In the genomic region with DNA sequence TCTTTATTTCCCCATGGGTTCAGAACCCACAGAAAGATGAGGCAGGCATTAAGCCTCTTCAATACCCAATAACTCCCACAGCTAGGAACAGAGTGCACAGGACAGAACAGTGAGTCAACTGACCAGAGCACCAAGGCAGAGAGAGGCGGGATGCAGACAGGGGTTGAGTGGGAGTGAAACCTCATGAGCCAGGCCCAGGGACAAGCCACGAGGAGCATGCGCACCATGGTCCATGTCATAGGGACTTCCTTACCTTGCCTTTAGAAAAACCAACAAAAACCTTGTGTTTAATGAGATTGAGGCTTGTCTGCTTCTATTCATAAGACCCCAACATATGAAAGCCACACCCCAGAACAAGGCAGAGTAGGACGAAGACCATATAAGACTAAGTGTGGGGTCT, we compare ENCODE assay signal across 8 cellular contexts.
"Had no signal": no experiment of that assay in that cellular context is flagged by ENCODE, and none has a peak within 500 bp of the region (broad histone marks: within the 10 kb centered on the region; RNA-seq: fewer than 3 reads in every experiment).

No MANE protein-coding gene starts in this region.

- H3K9me3 ChIP-seq: HAP-1 had no signal

- H3K27me3 Mint-ChIP-seq: IgD-negative memory B cell had no signal

- H3K4me1 ChIP-seq: HAP-1 had no signal

- H3K4me3 Mint-ChIP-seq: GM23338, HFFc6, IgD-negative memory B cell had no signal

- ATAC-seq: GM23338, HCT116 had no signal

- H3K4me3 ChIP-seq: GM23338, HAP-1 had no signal

- H3K4me2 ChIP-seq: GM23338 had no signal

- H3K27ac Mint-ChIP-seq: GM23338, HFFc6, IgD-negative memory B cell had no signal

- H3K4me1 Mint-ChIP-seq: GM23338 had no signal

- DNase-seq: H7, HFFc6, KG1 had no signal

- H3K36me3 ChIP-seq: HAP-1 had no signal

- FAIRE-seq: HTR-8/SVneo had no signal

- H3K9me3 Mint-ChIP-seq: GM23338, IgD-negative memory B cell had no signal
